ENCODE assay signal across 12 cellular contexts in the genomic region with DNA sequence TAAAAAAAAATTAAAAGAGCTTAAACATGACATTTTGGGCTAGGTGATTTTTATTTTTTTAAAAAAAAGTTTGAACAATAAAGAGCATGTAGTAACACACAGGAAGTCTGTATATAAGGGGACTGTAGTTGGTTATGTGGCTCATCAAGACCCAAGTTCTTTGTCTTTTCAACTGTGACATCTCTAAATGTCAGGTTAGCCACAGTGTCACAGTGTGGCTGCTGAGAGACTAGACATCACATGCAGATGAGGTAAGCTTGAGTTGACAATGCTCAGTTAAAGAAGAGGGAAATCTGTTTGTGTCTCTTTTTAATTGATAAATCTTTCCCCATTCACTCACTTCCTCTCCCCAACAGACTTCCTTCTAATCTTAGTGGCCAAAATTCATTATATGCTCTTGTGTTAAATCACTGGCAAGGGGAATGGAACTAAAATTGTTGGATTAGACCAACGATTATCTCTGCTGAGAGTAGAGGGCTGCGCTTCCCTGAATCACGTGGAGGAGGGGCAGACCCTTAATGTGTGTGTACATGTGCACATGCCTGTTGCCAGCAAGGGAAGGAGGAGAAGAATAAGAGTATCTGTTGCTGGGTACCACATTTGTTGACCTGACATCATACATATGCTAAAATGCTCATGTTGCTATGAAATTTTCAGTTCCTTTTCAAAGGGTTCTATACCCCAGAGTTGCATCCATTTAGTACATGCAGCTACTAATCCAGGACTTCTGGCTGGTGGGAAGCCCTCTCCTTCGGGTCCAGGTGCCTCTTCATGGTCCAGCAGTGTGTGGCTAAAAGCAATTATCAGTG.
DNase-seq lines count a peak whose midpoint lies in the region; ATAC-seq and TF ChIP-seq lines count a peak whose summit lies in the region.
"Had no signal": no experiment of that assay in that cellular context is flagged by ENCODE, and none has a peak within 500 bp of the region (broad histone marks: within the 10 kb centered on the region; RNA-seq: fewer than 3 reads in every experiment).

No MANE protein-coding gene starts in this region.

- H3K4me1 Mint-ChIP-seq in brain = peaks cover 13% of the 10 kb centered on the region

- POLR2A ChIA-PET in GM10248 (lab: Yijun Ruan, JAX) = no interaction called here

- TF ChIP-seq CTCF in GM10248 (IDR thresholded peaks at IDR 0.05; ENCODE audit: control extremely low read depth, extremely low read depth, low read depth, missing control alignments) (no peak), GM20000 (IDR thresholded peaks at IDR 0.05; ENCODE audit: extremely low read depth, missing control alignments) (no peak), brain (conservative IDR thresholded peaks at IDR 0.05) (no peak)

- H3K27ac Mint-ChIP-seq in brain = peak overlapping the region; percentile 37 to 78 (median 54)
- H3K27ac Mint-ChIP-seq: T-helper 17 cell had no signal

- ATAC-seq in HG03135 (IDR thresholded peaks at IDR 0.05; ENCODE audit: unreplicated experiment) (peak; percentile 61), GM21515 (IDR thresholded peaks at IDR 0.05; ENCODE audit: unreplicated experiment) (no peak)
- ATAC-seq: left lobe of liver, right lobe of liver, T-helper 17 cell had no signal

- no peak overlapping the region for H3K4me3 Mint-ChIP-seq in brain
- H3K4me3 Mint-ChIP-seq: T-helper 17 cell had no signal

- no peaks in the 10 kb centered on the region for H3K27me3 Mint-ChIP-seq in brain
- H3K27me3 Mint-ChIP-seq: T-helper 17 cell had no signal

- no peaks in the 10 kb centered on the region for H3K9me3 Mint-ChIP-seq in brain

- CTCF ChIA-PET in GM10248 (lab: Yijun Ruan, JAX) = interaction anchor here (1.7 to 1.8 kb wide), 2 partner anchors 15 to 21 kb away, joined by 4 to 7 read pairs; no protein-coding TSS in a partner anchor

- DNase-seq in GM10248 (ENCODE audit: extremely low spot score) (peak; percentile 53), GM20000 (ENCODE audit: low spot score) (peak; percentile 36), GM03348 (ENCODE audit: low spot score) (no peak), NCI-H128 (lab: John Stamatoyannopoulos, UW; ENCODE audit: unreplicated experiment) (no peak), HK-2 (ENCODE audit: unreplicated experiment) (no peak)
- DNase-seq: right lobe of liver, T-helper 17 cell, uterus had no signal

- peaks cover 54% of the 10 kb centered on the region for H3K36me3 Mint-ChIP-seq in brain

Comparison
In these comparisons a context has a peak if more than half of its experiments do, and no peak if none do; other contexts are left out.
1. DNase-seq: peak in GM10248 (single experiment) and GM20000 (single experiment); none in GM03348 (single experiment), NCI-H128 (single experiment) and HK-2 (single experiment).